Comparison of ENCODE assay signal across 25 cellular contexts in the genomic region with DNA sequence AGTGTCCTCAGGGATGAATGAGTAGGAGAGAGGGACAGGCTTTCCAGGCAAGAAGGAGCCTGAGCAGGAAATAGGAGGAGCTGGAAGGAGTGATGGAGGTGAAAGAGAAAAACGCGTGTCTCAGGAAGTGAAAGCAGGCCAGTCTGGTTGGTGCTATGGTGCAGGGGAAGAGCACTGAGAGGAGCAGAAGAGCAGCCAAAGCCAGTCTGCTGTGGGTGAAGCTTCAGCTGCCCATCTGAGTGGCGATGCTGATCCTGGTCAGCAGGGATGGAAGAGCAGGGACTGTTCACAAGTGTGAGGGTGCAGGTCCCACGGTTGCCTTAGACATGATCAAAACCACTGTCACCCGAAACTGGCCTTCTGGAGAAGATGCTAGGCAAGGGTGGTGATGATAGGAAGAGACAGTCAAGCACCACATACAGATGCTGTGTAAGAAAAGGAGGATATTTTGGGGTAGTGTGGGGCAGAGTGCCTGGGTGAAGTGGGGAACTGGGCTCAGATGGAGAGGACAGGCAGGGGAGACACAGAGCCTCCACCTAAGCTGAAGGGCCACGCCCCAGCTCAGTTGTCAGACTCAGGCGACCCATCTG. TPM values are rescaled to one million over a fixed set of nuclear protein-coding genes. Genes with fewer than 3 reads are reported as not detected.
"Had no signal": no experiment of that assay in that cellular context is flagged by ENCODE, and none has a peak within 500 bp of the region (broad histone marks: within the 10 kb centered on the region; RNA-seq: fewer than 3 reads in every experiment).

No MANE protein-coding gene starts in this region.

- H3K4me3 Mint-ChIP-seq: activated CD4-positive, alpha-beta memory T cell treated with anti-CD3 and anti-CD28 coated beads, Interleukin-2, amount 10 ng/mL, durations not matched to agents 7 days and 5 days; activated naive CD4-positive, alpha-beta T cell treated with anti-CD3 and anti-CD28 coated beads for 36 hours; activated naive CD8-positive, alpha-beta T cell treated with anti-CD3 and anti-CD28 coated beads, Interleukin-2, amount 50 U/mL, for 24 hours; activated T-cell treated with anti-CD3 and anti-CD28 coated beads, Interleukin-2, amount 50 U/mL, for 4 hours; dendritic cell treated with granulocyte-macrophage colony-stimulating factor and Interleukin-4, amounts not matched to agents 40 ng/mL and 50 ng/mL, for 4 days; immature natural killer cell; mesothelial cell of epicardium; naive thymus-derived CD8-positive, alpha-beta T cell; stimulated activated naive CD8-positive, alpha-beta T cell treated with anti-CD3 and anti-CD28 coated beads, Interleukin-15, Interleukin-2, amounts not matched to agents 100 ng/mL and 50 ng/mL, for 24 hours; T-helper 17 cell had no signal

- H3K9me3 Mint-ChIP-seq: activated CD4-positive, alpha-beta memory T cell treated with anti-CD3 and anti-CD28 coated beads, Interleukin-2, amount 10 ng/mL, durations not matched to agents 7 days and 5 days; dendritic cell treated with granulocyte-macrophage colony-stimulating factor and Interleukin-4, amounts not matched to agents 40 ng/mL and 50 ng/mL, for 4 days; immature natural killer cell had no signal

- ATAC-seq: activated naive CD8-positive, alpha-beta T cell treated with anti-CD3 and anti-CD28 coated beads, Interleukin-2, amount 50 U/mL, for 24 hours; activated T-cell treated with anti-CD3 and anti-CD28 coated beads, Interleukin-2, amount 50 U/mL, for 4 hours; body of pancreas; foreskin keratinocyte; left lung; naive thymus-derived CD8-positive, alpha-beta T cell; pancreas; psoas muscle; right cardiac atrium; T-helper 17 cell had no signal

- H3K27ac Mint-ChIP-seq: activated CD4-positive, alpha-beta memory T cell treated with anti-CD3 and anti-CD28 coated beads, Interleukin-2, amount 10 ng/mL, durations not matched to agents 7 days and 5 days; activated naive CD4-positive, alpha-beta T cell treated with anti-CD3 and anti-CD28 coated beads for 36 hours; activated naive CD8-positive, alpha-beta T cell treated with anti-CD3 and anti-CD28 coated beads, Interleukin-2, amount 50 U/mL, for 24 hours; dendritic cell treated with granulocyte-macrophage colony-stimulating factor and Interleukin-4, amounts not matched to agents 40 ng/mL and 50 ng/mL, for 4 days; immature natural killer cell; mesothelial cell of epicardium; naive thymus-derived CD8-positive, alpha-beta T cell; stimulated activated naive CD8-positive, alpha-beta T cell treated with anti-CD3 and anti-CD28 coated beads, Interleukin-15, Interleukin-2, amounts not matched to agents 100 ng/mL and 50 ng/mL, for 24 hours; T-helper 17 cell had no signal

- DNase-seq: activated CD4-positive, alpha-beta memory T cell treated with anti-CD3 and anti-CD28 coated beads, Interleukin-2, amount 10 ng/mL, durations not matched to agents 7 days and 5 days; activated CD4-positive, alpha-beta T cell treated with anti-CD3 and anti-CD28 coated beads for 48 hours; activated effector memory CD4-positive, alpha-beta T cell treated with Interleukin-2 at 50 U/mL for 16 hours; activated naive CD4-positive, alpha-beta T cell treated with anti-CD3 and anti-CD28 coated beads for 36 hours; activated naive CD8-positive, alpha-beta T cell treated with anti-CD3 and anti-CD28 coated beads, Interleukin-2, amount 50 U/mL, for 24 hours; activated T-cell treated with anti-CD3 and anti-CD28 coated beads, Interleukin-2, amount 50 U/mL, for 4 hours; anterior cingulate cortex; body of pancreas; effector CD4-positive, alpha-beta T cell; erythroblast; foreskin keratinocyte; glutamatergic neuron; immature natural killer cell; left lung; naive thymus-derived CD8-positive, alpha-beta T cell; psoas muscle; right cardiac atrium; stimulated activated CD4-positive, alpha-beta T cell treated with anti-CD3 and anti-CD28 coated beads, Interleukin-4, amount 100 ng/mL, for 24 hours; T-helper 17 cell; uterus had no signal

- H3K36me3 Mint-ChIP-seq: immature natural killer cell; mesothelial cell of epicardium; naive thymus-derived CD8-positive, alpha-beta T cell had no signal

- H3K4me1 Mint-ChIP-seq: activated CD4-positive, alpha-beta memory T cell treated with anti-CD3 and anti-CD28 coated beads, Interleukin-2, amount 10 ng/mL, durations not matched to agents 7 days and 5 days; activated naive CD8-positive, alpha-beta T cell treated with anti-CD3 and anti-CD28 coated beads, Interleukin-2, amount 50 U/mL, for 24 hours; immature natural killer cell; mesothelial cell of epicardium; T-helper 17 cell had no signal

RNA-seq across cellular contexts. Expression of a gene that starts 5.5 kb away (rescaled TPM):
- total RNA-seq: activated CD4-positive, alpha-beta memory T cell treated with anti-CD3 and anti-CD28 coated beads, Interleukin-2, amount 10 ng/mL, durations not matched to agents 7 days and 5 days; activated naive CD4-positive, alpha-beta T cell treated with anti-CD3 and anti-CD28 coated beads for 36 hours; activated T-cell treated with anti-CD3 and anti-CD28 coated beads, Interleukin-2, amount 50 U/mL, for 4 hours; foreskin keratinocyte; lung microvascular endothelial cell; mesothelial cell of epicardium; naive thymus-derived CD8-positive, alpha-beta T cell; T-helper 17 cell had no signal
